22 cellular contexts compared by ENCODE assay signal in the genomic region with DNA sequence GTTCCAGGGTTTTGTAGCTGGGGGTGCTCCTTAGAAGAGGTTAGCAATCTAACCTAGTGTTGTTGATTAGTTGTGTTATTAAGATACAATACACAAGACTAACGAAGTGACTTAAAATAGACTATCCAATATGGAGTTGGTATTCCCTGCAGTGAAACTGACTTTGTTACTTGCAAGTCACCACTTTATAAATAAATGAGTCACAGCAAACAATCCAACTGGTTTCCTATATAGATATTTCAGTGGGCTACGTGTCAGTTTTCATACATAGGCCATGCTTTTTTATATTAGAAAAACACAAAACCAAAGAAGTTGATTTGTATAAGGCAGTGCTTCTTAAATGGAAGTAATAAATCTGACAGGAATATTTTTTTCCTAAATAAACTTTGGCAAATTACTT.
A peak's percentile ranks its signal among the peaks of the same experiment; 100 is the strongest.
DNase-seq lines count a peak whose midpoint lies in the region; ATAC-seq and TF ChIP-seq lines count a peak whose summit lies in the region.
"Had no signal": no experiment of that assay in that cellular context is flagged by ENCODE, and none has a peak within 500 bp of the region (broad histone marks: within the 10 kb centered on the region; RNA-seq: fewer than 3 reads in every experiment).

No MANE protein-coding gene starts in this region.

- 0 out of 2 replicates have a peak overlapping the region, but pooled peaks have one; percentile 17 for H3K9ac ChIP-seq in PC-3 (ENCODE audit: low read length)
- H3K9ac ChIP-seq: BLaER1 treated with 17β-estradiol and CSF1 and Interleukin-3, amounts not matched to agents 10 nM and 100 nM had no signal

- ATAC-seq in PC-3, result peak; percentile 89
- no peak for ATAC-seq in HG03342 (IDR thresholded peaks at IDR 0.05; ENCODE audit: unreplicated experiment)
- ATAC-seq in GM18861 (IDR thresholded peaks at IDR 0.05; ENCODE audit: unreplicated experiment), result no peak
- ATAC-seq: A549, GM12878 had no signal

- H3K9me3 ChIP-seq in PC-3 (ENCODE audit: low read length), result no peaks in the 10 kb centered on the region
- H3K9me3 ChIP-seq: BE2C had no signal

- H3F3A ChIP-seq in PC-3 (ENCODE audit: low read length, unreplicated experiment), result no peaks in the 10 kb centered on the region

- H3K27ac ChIP-seq in PC-3 (ENCODE audit: low read length) (peak overlapping the region; percentile 72), brain microvascular endothelial cell (no peak overlapping the region)
- H3K27ac ChIP-seq: A549; BLaER1 treated with 17β-estradiol and CSF1 and Interleukin-3, amounts not matched to agents 10 nM and 100 nM had no signal

- H3K4me2 ChIP-seq in PC-3 (ENCODE audit: low read length), result peak overlapping the region; percentile 59
- H3K4me2 ChIP-seq: A549; BLaER1 treated with 17β-estradiol and CSF1 and Interleukin-3, amounts not matched to agents 10 nM and 100 nM; GM23338 had no signal

- CTCF ChIA-PET in PC-3 (lab: Charles Lee), result no interaction called here

- H3K27me3 ChIP-seq in PC-3 (ENCODE audit: low read length), result no peaks in the 10 kb centered on the region
- no peaks in the 10 kb centered on the region for H3K27me3 ChIP-seq in brain microvascular endothelial cell (replicated peaks)
- H3K27me3 ChIP-seq: BE2C; BLaER1 treated with 17β-estradiol and CSF1 and Interleukin-3, amounts not matched to agents 10 nM and 100 nM had no signal

- DNase-seq in ELR (ENCODE audit: low read depth), result peak; percentile 31
- DNase-seq in PC-3, result peak; percentile 76
- peak; percentile 4 for DNase-seq in dermis blood vessel endothelial cell
- DNase-seq in glomerular endothelial cell (ENCODE audit: extremely low read depth, low read depth, low spot score), result peak; percentile 2
- DNase-seq in brain microvascular endothelial cell, result no peak
- DNase-seq: 8988T; ACHN; AML-193; BE2C; CD4-positive, alpha-beta T cell; CD8-positive, alpha-beta memory T cell; DMS 273 treated with DMSO at 0.1 percent for 48 hours; DND-41; GDM1; H9; HFFc6 had no signal

- no peak for TF ChIP-seq CTCF in PC-3 (conservative IDR thresholded peaks at IDR 0.05; ENCODE audit: low read depth, low read length)
- TF ChIP-seq CTCF in brain microvascular endothelial cell (IDR thresholded peaks at IDR 0.05; ENCODE audit: low read depth, low read length, missing control alignments), result no peak

- in situ Hi-C loops in brain microvascular endothelial cell (cut with HindIII; ENCODE audit: low pct_ligation_motif_present, low sequenced_read_pairs), result no loop called here

- BruUV-seq in PC-3 (replicated peaks; lab: Mats Ljungman, UMichigan), result no TSS peak

- H3K36me3 ChIP-seq in PC-3 (ENCODE audit: low read depth, low read length) (no peaks in the 10 kb centered on the region), brain microvascular endothelial cell (replicated peaks) (no peaks in the 10 kb centered on the region)
- H3K36me3 ChIP-seq: BE2C had no signal

- intact Hi-C loops in PC-3 (cut with micrococcal nuclease), result no loop called here

- H2AFZ ChIP-seq in PC-3 (ENCODE audit: low read length), result peak overlapping the region; percentile 60
- H2AFZ ChIP-seq: GM23338 had no signal

- POLR2A ChIA-PET in PC-3 (lab: Charles Lee; ENCODE audit: unreplicated experiment), result no interaction called here

- no peaks in the 10 kb centered on the region for H3K9me2 ChIP-seq in PC-3 (replicated peaks; ENCODE audit: low read length)

- no peak overlapping the region; the same call in 1 of the 2 replicates for H3K4me3 ChIP-seq in PC-3 (ENCODE audit: low read length)
- no peak overlapping the region for H3K4me3 ChIP-seq in brain microvascular endothelial cell (ENCODE audit: low read depth, low read length)
- H3K4me3 ChIP-seq: A549; BLaER1 treated with 17β-estradiol and CSF1 and Interleukin-3, amounts not matched to agents 10 nM and 100 nM; GM12878; GM23338 had no signal

- peaks cover 12% of the 10 kb centered on the region for H3K4me1 ChIP-seq in PC-3 (ENCODE audit: insufficient read depth, low read length)
- H3K4me1 ChIP-seq: A549; BLaER1 treated with 17β-estradiol and CSF1 and Interleukin-3, amounts not matched to agents 10 nM and 100 nM had no signal

- H4K20me1 ChIP-seq in PC-3 (ENCODE audit: low read length), result no peaks in the 10 kb centered on the region
- H4K20me1 ChIP-seq: BLaER1 treated with 17β-estradiol and CSF1 and Interleukin-3, amounts not matched to agents 10 nM and 100 nM had no signal

- H3K79me2 ChIP-seq in PC-3 (ENCODE audit: low read length), result no peaks in the 10 kb centered on the region
